8 cellular contexts compared by ENCODE assay signal in the genomic region with DNA sequence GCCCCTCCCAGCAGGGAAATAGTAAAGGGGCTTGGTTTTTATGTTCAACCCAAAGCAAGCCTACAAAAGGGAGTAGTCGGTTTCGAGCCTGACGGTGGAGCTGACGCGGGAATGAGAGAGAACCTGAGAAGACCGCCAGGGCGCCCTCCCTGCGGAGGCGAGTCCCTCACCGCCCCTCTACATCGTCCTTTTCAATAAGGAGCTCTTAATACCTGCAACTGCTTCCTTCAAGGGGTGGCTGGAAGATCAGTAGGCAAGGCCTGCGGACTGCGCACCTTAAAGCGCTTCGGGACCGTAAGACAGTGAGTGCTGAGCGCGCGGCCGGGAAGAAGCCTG. TPM values are rescaled to one million over a fixed set of nuclear protein-coding genes. Genes with fewer than 3 reads are reported as not detected.
DNase-seq lines count a peak whose midpoint lies in the region; ATAC-seq, FAIRE-seq and TF ChIP-seq lines count a peak whose summit lies in the region.

No MANE protein-coding gene starts in this region.

- no peaks in the 10 kb centered on the region for H3K9me3 Mint-ChIP-seq in naive B cell

- no peaks in the 10 kb centered on the region for H3K27me3 ChIP-seq in endocrine pancreas (ENCODE audit: control insufficient read depth, insufficient read depth, low read length)

- H3K9me3 ChIP-seq in A549: no peaks in the 10 kb centered on the region
- H3K9me3 ChIP-seq in endocrine pancreas (ENCODE audit: control insufficient read depth, low read length): no peaks in the 10 kb centered on the region

- peak overlapping the region; percentile 91 to 99 (median 98) for H3K4me3 Mint-ChIP-seq in naive B cell

- no peak for TF ChIP-seq POLR2A in A549 (IDR thresholded peaks at IDR 0.05; ENCODE audit: low read length)

- CTCF ChIA-PET in A549 (lab: Yijun Ruan, JAX): interaction anchor here (1.0 to 2.1 kb wide), 5 partner anchors 9 to 112 kb away, joined by 3 to 6 read pairs (median 5); no protein-coding TSS in a partner anchor

- WGBS in A549 (ENCODE audit: missing lambda C conversion rate): 2% methylated on average over 16 of the region's 20 CpGs

- H3K27me3 Mint-ChIP-seq in naive B cell: no peaks in the 10 kb centered on the region

- ATAC-seq in A549 (peak; percentile 54 to 70), HG03196 (IDR thresholded peaks at IDR 0.05; ENCODE audit: unreplicated experiment) (peak; percentile 10), naive B cell (ENCODE audit: low read depth in 2 of 2) (peak; percentile 14 to 25), HG03439 (IDR thresholded peaks at IDR 0.05; ENCODE audit: unreplicated experiment) (no peak)

- no peak for TF ChIP-seq CTCF in A549 (IDR thresholded peaks at IDR 0.05)
- TF ChIP-seq CTCF in GM12864 (IDR thresholded peaks at IDR 0.05; ENCODE audit: low read depth, low read length, missing control alignments): no peak

- peaks cover 33 to 46% (median 43%) of the 10 kb centered on the region in 3 donors for H3K4me1 Mint-ChIP-seq in naive B cell

- no peaks in the 10 kb centered on the region for H3K36me3 Mint-ChIP-seq in naive B cell

- H3K27ac Mint-ChIP-seq in naive B cell: peak overlapping the region; percentile 97 to 100 (median 99)

- H3K4me3 ChIP-seq in A549: peak overlapping the region; percentile 62
- H3K4me3 ChIP-seq in GM12864 (ENCODE audit: low read depth, low read length): peak overlapping the region; percentile 70
- peak overlapping the region; percentile 89 for H3K4me3 ChIP-seq in endocrine pancreas (ENCODE audit: control insufficient read depth, insufficient read depth, low read length)

- H3K36me3 ChIP-seq in endocrine pancreas (ENCODE audit: control insufficient read depth, insufficient read depth, low read length): no peaks in the 10 kb centered on the region

- H3K4me1 ChIP-seq in A549: peaks cover 21% of the 10 kb centered on the region
- peaks cover 7% of the 10 kb centered on the region for H3K4me1 ChIP-seq in endocrine pancreas (ENCODE audit: control insufficient read depth, insufficient read depth, low read length)

- H3K4me2 ChIP-seq in A549: peak overlapping the region; percentile 93

- FAIRE-seq in A549 (lab: Jason Lieb, UNC) (no peak), urothelium cell line (lab: Jason Lieb, UNC) (no peak)

- peak overlapping the region; percentile 98 for H3K9ac ChIP-seq in endocrine pancreas (ENCODE audit: control insufficient read depth, insufficient read depth, low read length)

- peak in 1 of 2 experiments; percentile 59 for DNase-seq in A549 (ENCODE audit: low read depth in 1 of 2, low spot score in 1 of 2)
- no peak for DNase-seq in GM12864 (ENCODE audit: low read depth)
- peak; percentile 43 for DNase-seq in T follicular helper cell (ENCODE audit: low read depth)
- no peak for DNase-seq in naive B cell
- peak; percentile 73 for DNase-seq in urothelium cell line (ENCODE audit: low spot score)

- H3K27ac ChIP-seq in A549: peak overlapping the region; percentile 93 to 100

- POLR2A ChIA-PET in A549 (lab: Yijun Ruan, JAX): interaction anchor here (0.6 to 1.3 kb wide), 6 partner anchors 9 to 370 kb away, joined by 3 to 4 read pairs (median 4); a partner anchor contains a TSS

- no peak for TF ChIP-seq RAD21 in A549 (conservative IDR thresholded peaks at IDR 0.05 in 1 of 2, IDR thresholded peaks at IDR 0.05 in 1 of 2)

- no peak for TF ChIP-seq EP300 in A549 (IDR thresholded peaks at IDR 0.05)

TF ChIP-seq in A549, 52 proteins besides CTCF, POLR2A, EP300 and RAD21:
- TF ChIP-seq HOXB5 (CRISPR knock-in tag; IDR thresholded peaks at IDR 0.05) (no peak), FOSL2 (IDR thresholded peaks at IDR 0.05) (no peak), FOSL2 (CRISPR knock-in tag; IDR thresholded peaks at IDR 0.05) (no peak), CHD4 (IDR thresholded peaks at IDR 0.05; ENCODE audit: borderline replicate concordance) (no peak), GATA3 (IDR thresholded peaks at IDR 0.05; ENCODE audit: borderline replicate concordance) (no peak), ZNF302 (CRISPR knock-in tag; IDR thresholded peaks at IDR 0.05) (no peak), HEYL (CRISPR knock-in tag; IDR thresholded peaks at IDR 0.05) (no peak), ZC3H11A (IDR thresholded peaks at IDR 0.05) (no peak), POLR2AphosphoS2 (conservative IDR thresholded peaks at IDR 0.05; ENCODE audit: low read length) (no peak), ZFP36 (IDR thresholded peaks at IDR 0.05; ENCODE audit: borderline replicate concordance, partially characterized antibody) (no peak), SREBF2 (IDR thresholded peaks at IDR 0.05) (no peak), PHF8 (IDR thresholded peaks at IDR 0.05; ENCODE audit: borderline replicate concordance, low read depth) (no peak)
- TF ChIP-seq, protein P1, sequence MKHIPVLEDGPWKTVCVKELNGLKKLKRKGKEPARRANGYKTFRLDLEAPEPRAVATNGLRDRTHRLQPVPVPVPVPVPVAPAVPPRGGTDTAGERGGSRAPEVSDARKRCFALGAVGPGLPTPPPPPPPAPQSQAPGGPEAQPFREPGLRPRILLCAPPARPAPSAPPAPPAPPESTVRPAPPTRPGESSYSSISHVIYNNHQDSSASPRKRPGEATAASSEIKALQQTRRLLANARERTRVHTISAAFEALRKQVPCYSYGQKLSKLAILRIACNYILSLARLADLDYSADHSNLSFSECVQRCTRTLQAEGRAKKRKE (CRISPR knock-in tag; IDR thresholded peaks at IDR 0.05; ENCODE audit: low read depth): no peak
- TF ChIP-seq, protein P2, sequence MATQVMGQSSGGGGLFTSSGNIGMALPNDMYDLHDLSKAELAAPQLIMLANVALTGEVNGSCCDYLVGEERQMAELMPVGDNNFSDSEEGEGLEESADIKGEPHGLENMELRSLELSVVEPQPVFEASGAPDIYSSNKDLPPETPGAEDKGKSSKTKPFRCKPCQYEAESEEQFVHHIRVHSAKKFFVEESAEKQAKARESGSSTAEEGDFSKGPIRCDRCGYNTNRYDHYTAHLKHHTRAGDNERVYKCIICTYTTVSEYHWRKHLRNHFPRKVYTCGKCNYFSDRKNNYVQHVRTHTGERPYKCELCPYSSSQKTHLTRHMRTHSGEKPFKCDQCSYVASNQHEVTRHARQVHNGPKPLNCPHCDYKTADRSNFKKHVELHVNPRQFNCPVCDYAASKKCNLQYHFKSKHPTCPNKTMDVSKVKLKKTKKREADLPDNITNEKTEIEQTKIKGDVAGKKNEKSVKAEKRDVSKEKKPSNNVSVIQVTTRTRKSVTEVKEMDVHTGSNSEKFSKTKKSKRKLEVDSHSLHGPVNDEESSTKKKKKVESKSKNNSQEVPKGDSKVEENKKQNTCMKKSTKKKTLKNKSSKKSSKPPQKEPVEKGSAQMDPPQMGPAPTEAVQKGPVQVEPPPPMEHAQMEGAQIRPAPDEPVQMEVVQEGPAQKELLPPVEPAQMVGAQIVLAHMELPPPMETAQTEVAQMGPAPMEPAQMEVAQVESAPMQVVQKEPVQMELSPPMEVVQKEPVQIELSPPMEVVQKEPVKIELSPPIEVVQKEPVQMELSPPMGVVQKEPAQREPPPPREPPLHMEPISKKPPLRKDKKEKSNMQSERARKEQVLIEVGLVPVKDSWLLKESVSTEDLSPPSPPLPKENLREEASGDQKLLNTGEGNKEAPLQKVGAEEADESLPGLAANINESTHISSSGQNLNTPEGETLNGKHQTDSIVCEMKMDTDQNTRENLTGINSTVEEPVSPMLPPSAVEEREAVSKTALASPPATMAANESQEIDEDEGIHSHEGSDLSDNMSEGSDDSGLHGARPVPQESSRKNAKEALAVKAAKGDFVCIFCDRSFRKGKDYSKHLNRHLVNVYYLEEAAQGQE (IDR thresholded peaks at IDR 0.05): no peak
- TF ChIP-seq, protein P3, sequence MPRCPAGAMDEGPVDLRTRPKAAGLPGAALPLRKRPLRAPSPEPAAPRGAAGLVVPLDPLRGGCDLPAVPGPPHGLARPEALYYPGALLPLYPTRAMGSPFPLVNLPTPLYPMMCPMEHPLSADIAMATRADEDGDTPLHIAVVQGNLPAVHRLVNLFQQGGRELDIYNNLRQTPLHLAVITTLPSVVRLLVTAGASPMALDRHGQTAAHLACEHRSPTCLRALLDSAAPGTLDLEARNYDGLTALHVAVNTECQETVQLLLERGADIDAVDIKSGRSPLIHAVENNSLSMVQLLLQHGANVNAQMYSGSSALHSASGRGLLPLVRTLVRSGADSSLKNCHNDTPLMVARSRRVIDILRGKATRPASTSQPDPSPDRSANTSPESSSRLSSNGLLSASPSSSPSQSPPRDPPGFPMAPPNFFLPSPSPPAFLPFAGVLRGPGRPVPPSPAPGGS (IDR thresholded peaks at IDR 0.05): no peak

RNA-seq across cellular contexts. Expression of a gene that starts 0.7 kb away (rescaled TPM):
- polyA plus RNA-seq in A549 (2011; rRNA removed): 7.9 and 12.0 TPM in 2 replicates
- 11.0 and 13.3 TPM in 2 replicates for polyA plus RNA-seq in A549 (2012; cell fraction: cytosol; rRNA removed)
- 39.9 and 45.7 TPM in 2 replicates for polyA plus RNA-seq in A549 (2012; cell fraction: nucleus; rRNA removed)
- polyA plus RNA-seq in A549 (2017; fragmentation: RNase III; extraction: RNeasy Plus Mini Kit Qiagen cat#74134 plus additional on column Dnase treatment): 10.5 to 10.9 TPM (median 10.6 TPM) in 3 replicates
- polyA minus RNA-seq in A549 (2011; rRNA and poly(A)+ RNA removed): 15.1 and 17.7 TPM in 2 replicates
- polyA plus RNA-seq in naive B cell (ENCODE audit: low read depth in 6 of 6): 10 to 100 TPM; 22.4 to 42.1 (median 29.8) TPM

RNA-seq across cellular contexts. Expression of a gene that starts 38.8 kb away (rescaled TPM):
- 0.05 and 0.13 TPM in 2 replicates for polyA plus RNA-seq in A549 (2011; rRNA removed)
- 0.08 and 0.09 TPM in 2 replicates for polyA plus RNA-seq in A549 (2012; cell fraction: cytosol; rRNA removed)
- polyA plus RNA-seq in A549 (2012; cell fraction: nucleus; rRNA removed): 0.32 and 0.61 TPM in 2 replicates
- polyA plus RNA-seq in A549 (2017; fragmentation: RNase III; extraction: RNeasy Plus Mini Kit Qiagen cat#74134 plus additional on column Dnase treatment): 0.05 to 0.08 TPM (median 0.07 TPM) in 3 replicates
- polyA minus RNA-seq in A549 (2011; rRNA and poly(A)+ RNA removed): not detected in 2 replicates
- polyA plus RNA-seq in naive B cell (ENCODE audit: low read depth in 6 of 6): 100 to 1,000 TPM in 1 of 6 donors, 10 to 100 TPM in 5; 25.8 to 104 (median 58.3) TPM

RNA-seq across cellular contexts. Expression of a gene that starts 45.1 kb away (rescaled TPM):
- polyA plus RNA-seq in A549 (2011; rRNA removed) (0.06 and 0.09 TPM in 2 replicates), A549 (2017; fragmentation: RNase III; extraction: RNeasy Plus Mini Kit Qiagen cat#74134 plus additional on column Dnase treatment) (0.07 to 0.13 TPM (median 0.09 TPM) in 3 replicates), naive B cell (ENCODE audit: low read depth in 6 of 6) (under 1 TPM in 5 of 6 donors, not detected in 1; 0.10 to 0.43 (median 0.25) TPM)
- polyA plus RNA-seq in A549 (2012; cell fraction: cytosol; rRNA removed): 0.03 and 0.05 TPM in 2 replicates
- polyA plus RNA-seq in A549 (2012; cell fraction: nucleus; rRNA removed): 0.11 TPM in 2 replicates
- polyA minus RNA-seq in A549 (2011; rRNA and poly(A)+ RNA removed): 0.04 and 0.15 TPM in 2 replicates

Comparison
In these comparisons a context has a peak if more than half of its experiments do, and no peak if none do; other contexts are left out.
1. DNase-seq: peak in T follicular helper cell (single experiment) and urothelium cell line (single experiment); none in GM12864 (single experiment) and naive B cell (single experiment).
2. RNA of a gene that starts 38.8 kb away (polyA plus RNA-seq): 25.8 to 104 TPM in naive B cell; 0.05 to 0.61 TPM in A549; every median in the first group is over 10 times any median in the second.
3. Peak in every context shown above with its lines, with median percentiles within 50 percentile points of each other: H3K4me3 ChIP-seq.